8 cellular contexts compared by ENCODE assay signal in the genomic region with DNA sequence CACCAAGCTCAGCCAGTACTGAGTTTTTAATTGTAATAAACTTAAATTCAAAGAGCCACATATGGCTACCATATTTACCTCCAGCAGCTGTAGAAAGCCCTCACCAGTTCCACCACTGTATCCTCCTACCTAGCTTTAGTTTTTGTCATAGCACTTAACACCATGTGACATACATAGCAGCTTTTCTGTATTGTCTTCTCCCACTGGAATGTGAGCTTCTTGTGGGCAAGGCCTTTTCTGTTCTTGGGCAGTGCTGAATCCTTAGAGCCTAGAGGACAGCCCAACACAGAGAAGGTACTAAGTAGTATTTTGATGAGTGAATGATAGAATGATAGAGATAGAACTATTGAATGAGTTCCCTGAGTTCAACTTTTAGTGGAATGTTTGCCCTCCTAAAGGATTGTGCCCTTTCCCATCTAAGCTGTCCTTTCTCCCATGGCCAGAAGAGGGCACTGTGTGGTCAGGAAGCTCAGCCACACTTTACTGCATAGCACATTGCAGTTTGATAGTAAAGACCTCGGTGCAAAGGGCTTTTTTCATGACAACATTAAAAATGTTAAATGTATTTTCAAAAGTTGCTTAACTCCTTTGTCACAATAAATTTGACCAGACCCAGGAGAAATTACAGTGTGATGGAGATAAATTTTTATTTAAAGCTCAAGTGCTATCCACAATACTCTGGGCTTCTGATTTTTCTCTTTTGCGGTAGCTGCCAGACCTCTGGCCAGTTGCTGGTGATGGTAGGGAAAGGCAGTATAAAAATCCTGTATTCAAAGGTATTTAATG.
DNase-seq lines count a peak whose midpoint lies in the region; ATAC-seq, FAIRE-seq and TF ChIP-seq lines count a peak whose summit lies in the region.

No MANE protein-coding gene starts in this region.

- H3K4me3 ChIP-seq in endothelial cell of umbilical vein (replicated peaks in 1 of 3; ENCODE audit: insufficient read depth in 1 of 3, low read depth in 1 of 3, low read length in 3 of 3), result no peak overlapping the region

- H3K27ac ChIP-seq in endothelial cell of umbilical vein (ENCODE audit: insufficient read depth, low read depth, low read length), result no peak overlapping the region

- BruUV-seq in endothelial cell of umbilical vein (replicated peaks; lab: Mats Ljungman, UMichigan), result no TSS peak

- H3K9ac ChIP-seq in endothelial cell of umbilical vein (replicated peaks; ENCODE audit: extremely low read depth, insufficient read depth, low read length), result no peak overlapping the region

- no peak overlapping the region for H3K4me3 Mint-ChIP-seq in stimulated activated naive B cell treated with anti-CD40 and anti-IgM and Interleukin-4, amounts not matched to agents 10 μg/mL and 1 μg/mL and 100 μg/mL, for 72 hours

- ATAC-seq in GM18907 (IDR thresholded peaks at IDR 0.05; ENCODE audit: unreplicated experiment) (peak; percentile 67), HG03469 (IDR thresholded peaks at IDR 0.05; ENCODE audit: unreplicated experiment) (peak; percentile 82)
- ATAC-seq in stimulated activated naive B cell treated with anti-CD40 and anti-IgM and Interleukin-4, amounts not matched to agents 10 μg/mL and 1 μg/mL and 100 μg/mL, for 72 hours (replicated peaks), result peak; percentile 68 to 74

- TF ChIP-seq CTCF in endothelial cell of umbilical vein (IDR thresholded peaks at IDR 0.05; ENCODE audit: extremely low read depth in 1 of 2, insufficient read depth in 1 of 2, low read depth in 1 of 2, low read length in 2 of 2), result peak; percentile 82 to 91

- no peaks in the 10 kb centered on the region for H3K4me1 Mint-ChIP-seq in stimulated activated naive B cell treated with anti-CD40 and anti-IgM and Interleukin-4, amounts not matched to agents 10 μg/mL and 1 μg/mL and 100 μg/mL, for 72 hours

- DNase-seq in AML-193 (lab: John Stamatoyannopoulos, UW) (peak; percentile 53 to 65), NOMO-1 (lab: John Stamatoyannopoulos, UW; ENCODE audit: unreplicated experiment in 2 of 2) (peak; percentile 39 to 54), endothelial cell of umbilical vein (ENCODE audit: low read depth, low spot score) (peak; percentile 70), mucosa of gallbladder (ENCODE audit: low spot score) (peak; percentile 70)
- DNase-seq in activated CD8-positive, alpha-beta memory T cell treated with anti-CD3 and anti-CD28 coated beads for 24 hours, result peak; percentile 71
- peak; percentile 16 for DNase-seq in stimulated activated naive B cell treated with anti-CD40 and anti-IgM and Interleukin-4, amounts not matched to agents 10 μg/mL and 1 μg/mL and 100 μg/mL, for 72 hours

- CTCF ChIA-PET in endothelial cell of umbilical vein (lab: Charles Lee), result interaction anchor here (0.6 to 3.4 kb wide), 58 partner anchors 9 to 1371 kb away, joined by 3 to 68 read pairs (median 4); a partner anchor contains a TSS

- peaks cover 16 to 27% of the 10 kb centered on the region in 2 donors for H3K36me3 Mint-ChIP-seq in stimulated activated naive B cell treated with anti-CD40 and anti-IgM and Interleukin-4, amounts not matched to agents 10 μg/mL and 1 μg/mL and 100 μg/mL, for 72 hours

- TF ChIP-seq POLR2A in endothelial cell of umbilical vein (IDR thresholded peaks at IDR 0.05; ENCODE audit: low read depth, low read length), result no peak

- H3K27me3 ChIP-seq in endothelial cell of umbilical vein (ENCODE audit: control insufficient read depth in 2 of 2, insufficient read depth in 2 of 2, low read length in 2 of 2), result no peaks in the 10 kb centered on the region

- peak; percentile 85 for FAIRE-seq in endothelial cell of umbilical vein (lab: Jason Lieb, UNC)

- H3K27me3 Mint-ChIP-seq in stimulated activated naive B cell treated with anti-CD40 and anti-IgM and Interleukin-4, amounts not matched to agents 10 μg/mL and 1 μg/mL and 100 μg/mL, for 72 hours, result no peaks in the 10 kb centered on the region

- H3K9me3 ChIP-seq in endothelial cell of umbilical vein (replicated peaks; ENCODE audit: control insufficient read depth, insufficient read depth, low read length), result no peaks in the 10 kb centered on the region

- dilution Hi-C loops in endothelial cell of umbilical vein (cut with MboI; ENCODE audit: extremely low pct_ligation_motif_present, low sequenced_read_pairs), result no loop called here

- peaks cover 32 to 50% of the 10 kb centered on the region in 2 experiments for H3K36me3 ChIP-seq in endothelial cell of umbilical vein (ENCODE audit: control insufficient read depth in 2 of 2, extremely low read depth in 1 of 2, insufficient read depth in 2 of 2, low read length in 2 of 2)

- H3K27ac Mint-ChIP-seq in stimulated activated naive B cell treated with anti-CD40 and anti-IgM and Interleukin-4, amounts not matched to agents 10 μg/mL and 1 μg/mL and 100 μg/mL, for 72 hours, result no peak overlapping the region

- H3K9me1 ChIP-seq in endothelial cell of umbilical vein (replicated peaks; ENCODE audit: control insufficient read depth, extremely low read depth, insufficient read depth, low read length), result no peaks in the 10 kb centered on the region

- H3K79me2 ChIP-seq in endothelial cell of umbilical vein (ENCODE audit: control insufficient read depth, insufficient read depth, low read length), result peaks cover 2% of the 10 kb centered on the region

- no peak overlapping the region for H3K4me2 ChIP-seq in endothelial cell of umbilical vein (ENCODE audit: insufficient read depth, low read length)

- intact Hi-C loops in endothelial cell of umbilical vein (cut with micrococcal nuclease), result loop anchor here (1.0 to 5.0 kb wide), 2 partner anchors 335 to 550 kb away; no protein-coding TSS in a partner anchor

- H4K20me1 ChIP-seq in endothelial cell of umbilical vein (replicated peaks; ENCODE audit: control insufficient read depth, extremely low read depth, insufficient read depth, low read length), result peaks cover 2% of the 10 kb centered on the region

- POLR2A ChIA-PET in endothelial cell of umbilical vein (lab: Charles Lee), result interaction anchor here (1.0 kb wide), 1 partner anchor 292 kb away, joined by 3 read pairs; no protein-coding TSS in a partner anchor

- no peak overlapping the region for H2AFZ ChIP-seq in endothelial cell of umbilical vein (ENCODE audit: low read depth, low read length)

- no peaks in the 10 kb centered on the region for H3K4me1 ChIP-seq in endothelial cell of umbilical vein (ENCODE audit: control insufficient read depth, extremely low read depth, insufficient read depth, low read length)

- no peaks in the 10 kb centered on the region for H3K9me3 Mint-ChIP-seq in stimulated activated naive B cell treated with anti-CD40 and anti-IgM and Interleukin-4, amounts not matched to agents 10 μg/mL and 1 μg/mL and 100 μg/mL, for 72 hours

TF ChIP-seq in endothelial cell of umbilical vein, 7 proteins besides CTCF, POLR2A, EP300 and RAD21:
- TF ChIP-seq, protein P1, sequence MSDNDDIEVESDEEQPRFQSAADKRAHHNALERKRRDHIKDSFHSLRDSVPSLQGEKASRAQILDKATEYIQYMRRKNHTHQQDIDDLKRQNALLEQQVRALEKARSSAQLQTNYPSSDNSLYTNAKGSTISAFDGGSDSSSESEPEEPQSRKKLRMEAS (IDR thresholded peaks at IDR 0.05; ENCODE audit: insufficient read depth, insufficient read length), result no peak
- TF ChIP-seq GATA2 (IDR thresholded peaks at IDR 0.05; ENCODE audit: insufficient read depth, insufficient read length, low read depth, low read length), result no peak
- no peak for TF ChIP-seq JUN (IDR thresholded peaks at IDR 0.05; ENCODE audit: borderline replicate concordance, insufficient read depth, insufficient read length, low read depth)
- no peak for TF ChIP-seq POLR2AphosphoS5 (IDR thresholded peaks at IDR 0.05; ENCODE audit: insufficient read depth, low read depth, low read length)
- TF ChIP-seq EZH2 (IDR thresholded peaks at IDR 0.05; ENCODE audit: borderline replicate concordance, low read depth, low read length, severe bottlenecking), result no peak
- no peak for TF ChIP-seq MYC (IDR thresholded peaks at IDR 0.05; ENCODE audit: low read depth, low read length)
- TF ChIP-seq FOS (IDR thresholded peaks at IDR 0.05; ENCODE audit: borderline replicate concordance, insufficient read depth, low read length), result no peak

Comparison
In these comparisons a context has a peak if more than half of its experiments do, and no peak if none do; other contexts are left out.
1. DNase-seq: peak in every context shown above with its lines; median percentile 71 in activated CD8-positive, alpha-beta memory T cell treated with anti-CD3 and anti-CD28 coated beads for 24 hours; 70 in endothelial cell of umbilical vein; 70 in mucosa of gallbladder; 59 in AML-193; 46 in NOMO-1; 16 in stimulated activated naive B cell treated with anti-CD40 and anti-IgM and Interleukin-4, amounts not matched to agents 10 μg/mL and 1 μg/mL and 100 μg/mL, for 72 hours.